ENCODE assay signal across 22 cellular contexts in genomic region chr10:97903128-97904025, GRCh38. TPM values are rescaled to one million over a fixed set of nuclear protein-coding genes. Genes with fewer than 3 reads are reported as not detected.
DNase-seq lines count a peak whose midpoint lies in the region; ATAC-seq and TF ChIP-seq lines count a peak whose summit lies in the region.
"Had no signal": no experiment of that assay in that cellular context is flagged by ENCODE, and none has a peak within 500 bp of the region (broad histone marks: within the 10 kb centered on the region; RNA-seq: fewer than 3 reads in every experiment).

No MANE protein-coding gene starts in this region.

- TF ChIP-seq CTCF in heart right ventricle (IDR thresholded peaks at IDR 0.05), result peak in 1 of 9 donors; percentile 13
- no peak for TF ChIP-seq CTCF in RWPE1 (conservative IDR thresholded peaks at IDR 0.05; ENCODE audit: low read depth)
- TF ChIP-seq CTCF in foreskin fibroblast (IDR thresholded peaks at IDR 0.05; ENCODE audit: low read depth, low read length), result no peak

- peaks cover 0 to 15% (median 8%) of the 10 kb centered on the region in 9 donors for H3K4me1 ChIP-seq in heart right ventricle
- H3K4me1 ChIP-seq: SJCRH30 had no signal

- no peaks in the 10 kb centered on the region for H3K9me3 Mint-ChIP-seq in activated naive CD4-positive, alpha-beta T cell treated with anti-CD3 and anti-CD28 coated beads, Interleukin-2, amount 50 U/mL, for 24 hours
- H3K9me3 Mint-ChIP-seq: central memory CD8-positive, alpha-beta T cell; mesothelial cell of epicardium had no signal

- H3K36me3 ChIP-seq in heart right ventricle, result no peaks in the 10 kb centered on the region
- H3K36me3 ChIP-seq: SJCRH30 had no signal

- CTCF ChIA-PET in RWPE1 (lab: Yijun Ruan, JAX), result interaction anchor here (0.5 to 2.3 kb wide), 8 partner anchors 11 to 258 kb away, joined by 3 to 15 read pairs (median 4); no protein-coding TSS in a partner anchor

- WGBS in heart right ventricle, 2 donors, result 52 to 55% methylated on average over 9 of the region's 9 CpGs

- no peaks in the 10 kb centered on the region for H3K4me1 Mint-ChIP-seq in activated naive CD4-positive, alpha-beta T cell treated with anti-CD3 and anti-CD28 coated beads, Interleukin-2, amount 50 U/mL, for 24 hours
- H3K4me1 Mint-ChIP-seq: central memory CD8-positive, alpha-beta T cell; mesothelial cell of epicardium had no signal

- no peak overlapping the region for H3K4me3 ChIP-seq in heart right ventricle
- no peak overlapping the region for H3K4me3 ChIP-seq in foreskin fibroblast (ENCODE audit: low read depth in 1 of 2, low read length in 2 of 2)
- H3K4me3 ChIP-seq: SJCRH30 had no signal

- peak in 6 of 8 donors; percentile 23 to 72 (median 52) for ATAC-seq in heart right ventricle

- no peak for DNase-seq in activated naive CD4-positive, alpha-beta T cell (lab: John Stamatoyannopoulos, UW)
- peak; percentile 3 for DNase-seq in NCI-H524 treated with DMSO at 0.1 percent for 48 hours (lab: John Stamatoyannopoulos, UW)
- no peak for DNase-seq in heart right ventricle
- DNase-seq in T-helper 1 cell, result no peak
- DNase-seq in OCI-M1 (lab: John Stamatoyannopoulos, UW), result no peak
- DNase-seq in RWPE1 (ENCODE audit: low spot score), result no peak
- DNase-seq in foreskin fibroblast, result no peak
- DNase-seq: ACHN; activated CD4-positive, alpha-beta T cell treated with anti-CD3 and anti-CD28 coated beads for 4 hours; activated effector memory CD4-positive, alpha-beta T cell treated with Interleukin-2 at 50 U/mL for 16 hours; amniotic stem cell; DND-41; HCEC 1CT; KBM-7; kidney glomerular epithelial cell; NCI-H1436 treated with DMSO at 0.1 percent for 48 hours; stimulated activated CD4-positive, alpha-beta T cell treated with anti-CD3 and anti-CD28 coated beads, Interleukin-4, amount 100 ng/mL, for 1 hour; T-helper 9 cell had no signal

- no peaks in the 10 kb centered on the region for H3K36me3 Mint-ChIP-seq in activated naive CD4-positive, alpha-beta T cell treated with anti-CD3 and anti-CD28 coated beads, Interleukin-2, amount 50 U/mL, for 24 hours
- H3K36me3 Mint-ChIP-seq: mesothelial cell of epicardium had no signal

- POLR2A ChIA-PET in RWPE1 (lab: Yijun Ruan, JAX; ENCODE audit: low non-redundant PET), result interaction anchor here (0.6 kb wide), 1 partner anchor 27 kb away, joined by 3 read pairs; no protein-coding TSS in a partner anchor

- no peaks in the 10 kb centered on the region for H3K9me3 ChIP-seq in heart right ventricle
- H3K9me3 ChIP-seq: SJCRH30 had no signal

- peaks cover 0 to 13% (median 6%) of the 10 kb centered on the region in 7 donors for H3K27me3 ChIP-seq in heart right ventricle

- H3K27ac ChIP-seq in heart right ventricle, result no peak overlapping the region
- H3K27ac ChIP-seq in RWPE1, result no peak overlapping the region
- H3K27ac ChIP-seq: SJCRH30 had no signal

- H3K27me3 Mint-ChIP-seq in activated naive CD4-positive, alpha-beta T cell treated with anti-CD3 and anti-CD28 coated beads, Interleukin-2, amount 50 U/mL, for 24 hours, result peaks cover 10% of the 10 kb centered on the region

- H3K27ac Mint-ChIP-seq in activated naive CD4-positive, alpha-beta T cell treated with anti-CD3 and anti-CD28 coated beads, Interleukin-2, amount 50 U/mL, for 24 hours, result peak overlapping the region; percentile 55
- H3K27ac Mint-ChIP-seq: mesothelial cell of epicardium had no signal

- intact Hi-C loops in heart right ventricle (cut with DNase I), result no loop called here

- H3K4me3 Mint-ChIP-seq in activated naive CD4-positive, alpha-beta T cell treated with anti-CD3 and anti-CD28 coated beads, Interleukin-2, amount 50 U/mL, for 24 hours, result no peak overlapping the region
- H3K4me3 Mint-ChIP-seq: central memory CD8-positive, alpha-beta T cell; mesothelial cell of epicardium had no signal

RNA-seq across cellular contexts. Expression of gene GOLGA7B, which starts 53.7 kb away (rescaled TPM):
- 1 to 10 TPM in 1 of 10 donors, under 1 TPM in 9; 0.05 to 1.0 (median 0.24) TPM for total RNA-seq in heart right ventricle
- polyA plus RNA-seq in heart right ventricle, result under 1 TPM; 0.09 to 0.59 TPM
